Comparison of ENCODE assay signal across 8 cellular contexts in genomic region chr16:22007509-22008214, GRCh38. TPM values are rescaled to one million over a fixed set of nuclear protein-coding genes. Genes with fewer than 3 reads are reported as not detected.
A peak's percentile ranks its signal among the peaks of the same experiment; 100 is the strongest.
DNase-seq lines count a peak whose midpoint lies in the region; TF ChIP-seq lines count a peak whose summit lies in the region.

MOSMO (plus strand) TSS chr16:22008111; CDS start chr16:22008302, 191 bp downstream.

- no peaks in the 10 kb centered on the region for H3K9me3 ChIP-seq in osteoblast (ENCODE audit: low read depth, low read length)

- H3K27me3 ChIP-seq in osteoblast (ENCODE audit: insufficient read depth, low read length) = peaks cover 4% of the 10 kb centered on the region

- H3K9me3 Mint-ChIP-seq in glutamatergic neuron (ENCODE audit: unreplicated experiment) = peaks cover 11% of the 10 kb centered on the region

- peak within 1 kb of the TSS; percentile 28 for H3K27ac ChIP-seq in osteoblast (ENCODE audit: low read depth, low read length)
- peak within 1 kb of the TSS; percentile 30 for H3K27ac ChIP-seq in temporal lobe (ENCODE audit: low read depth, low read length)

- H3K79me2 ChIP-seq in osteoblast (ENCODE audit: insufficient read depth, low read length) = peaks cover 45% of the 10 kb centered on the region

- no peaks in the 10 kb centered on the region for H3K36me3 Mint-ChIP-seq in glutamatergic neuron (ENCODE audit: unreplicated experiment)

- TF ChIP-seq CTCF in glutamatergic neuron (IDR thresholded peaks at IDR 0.05; ENCODE audit: partially characterized antibody, unreplicated experiment) (no peak), osteoblast (IDR thresholded peaks at IDR 0.05; ENCODE audit: extremely low read depth, low read depth, low read length) (no peak)

- H2AFZ ChIP-seq in osteoblast (ENCODE audit: low read length) = peak within 1 kb of the TSS; percentile 92

- peak within 1 kb of the TSS; percentile 95 for H3K4me3 ChIP-seq in osteoblast (ENCODE audit: insufficient read depth, low read length)

- peak within 1 kb of the TSS; percentile 96 for H3K4me3 Mint-ChIP-seq in glutamatergic neuron (ENCODE audit: unreplicated experiment)

- H4K20me1 ChIP-seq in osteoblast (ENCODE audit: insufficient read depth, low read length) = peaks cover 18% of the 10 kb centered on the region

- in situ Hi-C loops in SK-MEL-5 (cut with HindIII; ENCODE audit: low pct_unique_long_range_greater_than_20kb, low sequenced_read_pairs) = no loop called here

- H3K27ac Mint-ChIP-seq in glutamatergic neuron (ENCODE audit: unreplicated experiment) = peak within 1 kb of the TSS; percentile 84

- H3K4me1 Mint-ChIP-seq in glutamatergic neuron (ENCODE audit: low read depth, unreplicated experiment) = peaks cover 27% of the 10 kb centered on the region

- H3K36me3 ChIP-seq in osteoblast (ENCODE audit: insufficient read depth, low read length) = no peaks in the 10 kb centered on the region

- peak within 1 kb of the TSS; percentile 98 for H3K4me2 ChIP-seq in osteoblast (ENCODE audit: insufficient read depth, low read length)

- peaks cover 14% of the 10 kb centered on the region for H3K4me1 ChIP-seq in osteoblast (ENCODE audit: insufficient read depth, low read length)

- H3K27me3 Mint-ChIP-seq in glutamatergic neuron (ENCODE audit: unreplicated experiment) = peaks cover 9% of the 10 kb centered on the region

- peak; percentile 45 for DNase-seq in NK-92 treated with Interleukin-12 subunit alpha and Interleukin-12 subunit beta, amount 100 ng/mL, for 24 hours (lab: John Stamatoyannopoulos, UW)
- DNase-seq in NK-92 (lab: John Stamatoyannopoulos, UW; ENCODE audit: unreplicated experiment) = no peak
- DNase-seq in HK-2 (ENCODE audit: unreplicated experiment) = peak; percentile 48
- peak; percentile 30 for DNase-seq in SK-MEL-5 (ENCODE audit: low read depth, low spot score)
- DNase-seq in activated naive CD4-positive, alpha-beta T cell treated with anti-CD3 and anti-CD28 coated beads, Interleukin-2, amount 50 U/mL, for 16 hours = peak; percentile 74
- peak; percentile 74 for DNase-seq in glutamatergic neuron
- peak; percentile 98 for DNase-seq in osteoblast (ENCODE audit: insufficient read length, low spot score, missing footprints)

RNA-seq across cellular contexts. Expression of gene MOSMO, which starts in this region (rescaled TPM):
- 15.1 and 16.4 TPM in 2 replicates for total RNA-seq in SK-MEL-5 (2014; rRNA removed; shearing (Covaris generic))
- polyA plus RNA-seq in SK-MEL-5 (2015; cell fraction: cytosol; rRNA removed) = 11.0 and 11.9 TPM in 2 replicates
- 43.1 and 45.3 TPM in 2 replicates for polyA plus RNA-seq in SK-MEL-5 (2015; cell fraction: nucleus; rRNA removed)
- total RNA-seq in glutamatergic neuron (ENCODE audit: unreplicated experiment) = 13.0 TPM
- 15.2 and 15.9 TPM in 2 replicates for total RNA-seq in osteoblast
- total RNA-seq in temporal lobe = 29.3 TPM
